In the genomic region with DNA sequence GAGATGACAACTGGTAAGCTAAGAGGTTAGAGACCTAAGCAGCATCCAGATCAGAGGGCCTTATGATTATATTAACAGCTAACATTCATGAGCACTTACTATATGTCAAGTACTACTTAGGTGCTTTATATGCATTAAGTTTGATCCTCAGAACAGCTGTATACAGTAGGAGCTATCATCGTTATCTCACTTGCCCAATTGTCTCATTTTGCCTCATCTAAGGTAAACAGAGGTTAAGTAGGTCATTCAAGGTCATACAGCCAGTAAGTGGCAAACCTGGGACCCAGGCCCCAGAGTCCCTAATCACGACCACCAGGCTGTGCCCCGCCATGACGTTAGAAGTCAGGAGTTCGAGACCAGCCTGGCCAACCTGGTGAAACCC, we compare ENCODE assay signal across 32 cellular contexts. TPM values are rescaled to one million over a fixed set of nuclear protein-coding genes. Genes with fewer than 3 reads are reported as not detected.
"Had no signal": no experiment of that assay in that cellular context is flagged by ENCODE, and none has a peak within 500 bp of the region (broad histone marks: within the 10 kb centered on the region; RNA-seq: fewer than 3 reads in every experiment).

No MANE protein-coding gene starts in this region.

- H3K4me2 ChIP-seq: smooth muscle cell had no signal

- ATAC-seq: naive thymus-derived CD8-positive, alpha-beta T cell; natural killer cell treated with Interleukin-12 subunit alpha and Interleukin-12 subunit beta and Interleukin-15 and Interleukin-18, amount 100 ng/mL, for 72 hours; psoas muscle; right cardiac atrium; sciatic nerve; stimulated activated memory B cell treated with anti-CD40 and anti-IgM and Interleukin-4, amounts not matched to agents 10 μg/mL and 1 μg/mL and 100 μg/mL, for 72 hours had no signal

- H3K9ac ChIP-seq: parathyroid adenoma had no signal

- H3K36me3 Mint-ChIP-seq: naive B cell; naive thymus-derived CD8-positive, alpha-beta T cell; natural killer cell treated with Interleukin-12 subunit alpha and Interleukin-12 subunit beta and Interleukin-15 and Interleukin-18, amount 100 ng/mL, for 72 hours; stimulated activated memory B cell treated with anti-CD40 and anti-IgM and Interleukin-4, amounts not matched to agents 10 μg/mL and 1 μg/mL and 100 μg/mL, for 72 hours had no signal

- H3K27me3 Mint-ChIP-seq: progenitor cell of endocrine pancreas had no signal

- H3K4me3 Mint-ChIP-seq: naive B cell; naive thymus-derived CD8-positive, alpha-beta T cell; natural killer cell treated with Interleukin-12 subunit alpha and Interleukin-12 subunit beta and Interleukin-15 and Interleukin-18, amount 100 ng/mL, for 72 hours; neural crest cell; stimulated activated memory B cell treated with anti-CD40 and anti-IgM and Interleukin-4, amounts not matched to agents 10 μg/mL and 1 μg/mL and 100 μg/mL, for 72 hours; stimulated activated naive CD8-positive, alpha-beta T cell treated with anti-CD3 and anti-CD28 coated beads, Interleukin-15, Interleukin-2, amounts not matched to agents 100 ng/mL and 50 ng/mL, for 24 hours had no signal

- DNase-seq: naive B cell; naive thymus-derived CD8-positive, alpha-beta T cell; nephron progenitor cell; nucleus accumbens; ovary; posterior cingulate gyrus; psoas muscle; spleen; stimulated activated CD4-positive, alpha-beta T cell treated with anti-CD3 and anti-CD28 coated beads, Interleukin-12 subunit alpha, Interleukin-12 subunit beta, amount 100 ng/mL, for 4 hours; stimulated activated CD4-positive, alpha-beta T cell treated with anti-CD3 and anti-CD28 coated beads, Interleukin-1b, Interleukin-23, amount 100 ng/mL, for 48 hours; stimulated activated CD4-positive, alpha-beta T cell treated with anti-CD3 and anti-CD28 coated beads, Interleukin-4, amount 100 ng/mL, for 1 hour; stimulated activated CD4-positive, alpha-beta T cell treated with anti-CD3 and anti-CD28 coated beads, Interleukin-4, amount 100 ng/mL, for 4 hours; stimulated activated CD8-positive, alpha-beta memory T cell treated with anti-CD3 and anti-CD28 coated beads, Interleukin-4, amount 100 ng/mL, for 48 hours; stimulated activated naive CD4-positive, alpha-beta T cell treated with Interleukin-2 at 50 U/mL for 16 hours; stomach; thyroid gland; trophoblast cell; uterus had no signal

- H3K27ac Mint-ChIP-seq: naive B cell; natural killer cell treated with Interleukin-12 subunit alpha and Interleukin-12 subunit beta and Interleukin-15 and Interleukin-18, amount 100 ng/mL, for 72 hours; progenitor cell of endocrine pancreas; stimulated activated memory B cell treated with anti-CD40 and anti-IgM and Interleukin-4, amounts not matched to agents 10 μg/mL and 1 μg/mL and 100 μg/mL, for 72 hours; stimulated activated naive CD8-positive, alpha-beta T cell treated with anti-CD3 and anti-CD28 coated beads, Interleukin-15, Interleukin-2, amounts not matched to agents 100 ng/mL and 50 ng/mL, for 24 hours had no signal

- H3K9me3 ChIP-seq: neutrophil, ovary, psoas muscle, spleen, stomach, thoracic aorta, thyroid gland, tibial nerve, upper lobe of left lung, uterus had no signal

- H3K4me3 ChIP-seq: ovary, psoas muscle, skin epidermis, smooth muscle cell, spleen, stomach, thoracic aorta, thyroid gland, tibial nerve, upper lobe of left lung, uterus had no signal

- H3K27ac ChIP-seq: neutrophil, ovary, parathyroid adenoma, psoas muscle, skin epidermis, spleen, stomach, thoracic aorta, thyroid gland, tibial nerve, upper lobe of left lung, uterus had no signal

- H2AFZ ChIP-seq: parathyroid adenoma had no signal

- H3K27me3 ChIP-seq: neutrophil, ovary, stomach, thyroid gland, tibial nerve, upper lobe of left lung, uterus had no signal

- H3K4me1 ChIP-seq: parathyroid adenoma, uterus had no signal

- H3K36me3 ChIP-seq: neutrophil, ovary, spleen, stomach, thoracic aorta, thyroid gland, tibial nerve, upper lobe of left lung, uterus had no signal

- H3K9me3 Mint-ChIP-seq: naive B cell; naive thymus-derived CD8-positive, alpha-beta T cell; natural killer cell treated with Interleukin-12 subunit alpha and Interleukin-12 subunit beta and Interleukin-15 and Interleukin-18, amount 100 ng/mL, for 72 hours; nephron progenitor cell; neural crest cell; stimulated activated memory B cell treated with anti-CD40 and anti-IgM and Interleukin-4, amounts not matched to agents 10 μg/mL and 1 μg/mL and 100 μg/mL, for 72 hours; stimulated activated naive CD8-positive, alpha-beta T cell treated with anti-CD3 and anti-CD28 coated beads, Interleukin-15, Interleukin-2, amounts not matched to agents 100 ng/mL and 50 ng/mL, for 24 hours had no signal

RNA-seq across cellular contexts. Expression of a gene that starts 12.0 kb away (rescaled TPM):
- total RNA-seq: naive thymus-derived CD8-positive, alpha-beta T cell; natural killer cell treated with Interleukin-12 subunit alpha and Interleukin-12 subunit beta and Interleukin-15 and Interleukin-18, amount 100 ng/mL, for 72 hours had no signal
- polyA plus RNA-seq: naive thymus-derived CD8-positive, alpha-beta T cell had no signal
